ENCODE assay signal across 11 cellular contexts in the genomic region with DNA sequence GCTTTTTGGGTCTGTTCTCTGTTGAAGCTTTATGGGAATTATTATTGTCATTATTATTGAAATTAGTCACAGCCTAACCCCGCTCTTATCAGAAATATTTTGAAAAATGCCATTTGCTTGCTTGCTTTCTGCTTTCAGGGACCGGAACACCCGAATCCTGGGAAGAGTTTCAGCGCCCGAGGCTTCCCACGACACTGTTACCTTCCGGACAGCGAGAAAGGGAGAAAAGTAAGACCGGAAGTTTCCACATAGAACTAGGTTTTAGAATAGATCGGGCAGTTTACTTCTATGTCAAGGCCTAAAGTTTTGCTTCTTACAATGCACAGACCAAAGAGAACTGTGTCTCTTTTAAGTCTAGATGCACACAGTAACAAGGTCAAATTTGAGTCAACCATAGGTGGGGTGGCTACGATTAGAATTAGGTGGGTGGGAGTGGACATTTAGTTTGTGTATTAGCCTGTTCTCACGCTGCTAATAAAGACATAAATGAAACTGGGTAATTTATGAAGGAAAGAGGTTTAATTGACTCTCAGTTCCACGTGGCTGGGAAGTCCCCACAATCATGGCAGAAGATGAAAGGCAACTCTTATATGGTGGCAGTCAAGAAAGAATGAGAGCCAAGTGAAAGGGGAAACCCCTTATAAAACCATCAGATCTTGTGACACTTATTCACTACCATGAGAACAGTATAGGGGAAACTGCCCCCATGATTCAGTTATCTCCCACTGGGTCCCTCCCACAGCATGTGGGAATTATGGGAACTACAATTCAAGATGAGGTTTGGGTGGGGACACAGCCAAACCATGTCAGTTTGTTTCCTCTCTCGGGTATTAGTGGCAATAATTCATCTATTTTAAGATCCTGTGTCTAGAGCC. TPM values are rescaled to one million over a fixed set of nuclear protein-coding genes. Genes with fewer than 3 reads are reported as not detected.
DNase-seq lines count a peak whose midpoint lies in the region; ATAC-seq lines count a peak whose summit lies in the region.
"Had no signal": no experiment of that assay in that cellular context is flagged by ENCODE, and none has a peak within 500 bp of the region (broad histone marks: within the 10 kb centered on the region; RNA-seq: fewer than 3 reads in every experiment).

No MANE protein-coding gene starts in this region.

- peak overlapping the region in 3 of 4 donors; percentile 2 to 50 (median 30) for H3K4me3 Mint-ChIP-seq in IgD-negative memory B cell

- H3K27me3 Mint-ChIP-seq in IgD-negative memory B cell, result no peaks in the 10 kb centered on the region

- peaks cover 0 to 3% (median 0%) of the 10 kb centered on the region in 3 donors for H3K9me3 Mint-ChIP-seq in IgD-negative memory B cell

- DNase-seq in NCI-H1092 treated with DMSO at 0.1 percent for 48 hours (lab: John Stamatoyannopoulos, UW) (peak; percentile 5), NCI-H1092 (lab: John Stamatoyannopoulos, UW) (no peak), GOT3 (lab: John Stamatoyannopoulos, UW) (no peak), MV-4-11 (lab: John Stamatoyannopoulos, UW) (no peak)
- peak; percentile 49 for DNase-seq in stimulated activated CD4-positive, alpha-beta T cell treated with anti-CD3 and anti-CD28 coated beads, Interleukin-15, amount 100 ng/mL, for 24 hours
- DNase-seq: 8988T, lower lobe of right lung, NCI-H510A had no signal

- peaks cover 30 to 63% (median 39%) of the 10 kb centered on the region in 3 donors for H3K4me1 Mint-ChIP-seq in IgD-negative memory B cell

- H3K27ac Mint-ChIP-seq in IgD-negative memory B cell, result peak overlapping the region; percentile 0 to 90 (median 53)

- H3K36me3 Mint-ChIP-seq in IgD-negative memory B cell, result peaks cover 12% of the 10 kb centered on the region

- ATAC-seq in GM21526 (IDR thresholded peaks at IDR 0.05; ENCODE audit: low FRiP score, unreplicated experiment) (peak; percentile 46), GM19467 (IDR thresholded peaks at IDR 0.05; ENCODE audit: unreplicated experiment) (no peak)

RNA-seq across cellular contexts. Expression of a gene that starts 12.9 kb away (rescaled TPM):
- 51.8 TPM for polyA plus RNA-seq in IgD-negative memory B cell

RNA-seq across cellular contexts. Expression of a gene that starts 27.9 kb away (rescaled TPM):
- 4.5 TPM for polyA plus RNA-seq in IgD-negative memory B cell

RNA-seq across cellular contexts. Expression of a gene that starts 57.1 kb away (rescaled TPM):
- 23.7 TPM for polyA plus RNA-seq in IgD-negative memory B cell

Comparison
In these comparisons a context has a peak if more than half of its experiments do, and no peak if none do; other contexts are left out.
1. DNase-seq: peak in NCI-H1092 treated with DMSO at 0.1 percent for 48 hours (single experiment) and stimulated activated CD4-positive, alpha-beta T cell treated with anti-CD3 and anti-CD28 coated beads, Interleukin-15, amount 100 ng/mL, for 24 hours (single experiment); none in NCI-H1092 (single experiment), GOT3 (single experiment) and MV-4-11 (single experiment).